8 cellular contexts compared by ENCODE assay signal in genomic region chr10:124092270-124093075, GRCh38. TPM values are rescaled to one million over a fixed set of nuclear protein-coding genes. Genes with fewer than 3 reads are reported as not detected.
A peak's percentile ranks its signal among the peaks of the same experiment; 100 is the strongest.
DNase-seq lines count a peak whose midpoint lies in the region; ATAC-seq and TF ChIP-seq lines count a peak whose summit lies in the region.

No MANE protein-coding gene starts in this region.

- 1% methylated on average over 30 to 93 of the region's 93 CpGs for WGBS in spleen, 5 donors

- H3K9me3 ChIP-seq in spleen, result peaks cover 0 to 5% (median 0%) of the 10 kb centered on the region in 8 donors

- BruUV-seq in MCF 10A (replicated peaks; lab: Mats Ljungman, UMichigan), result no TSS peak

- H3K36me3 Mint-ChIP-seq in MCF 10A (ENCODE audit: insufficient read depth, unreplicated experiment), result peaks cover 6% of the 10 kb centered on the region

- intact Hi-C loops in MCF 10A (cut with micrococcal nuclease) (loop anchor here (1.0 to 5.0 kb wide), 4 partner anchors 40 to 286 kb away; no protein-coding TSS in a partner anchor), spleen (cut with DNase I; ENCODE audit: low total_unique reads) (loop anchor here (5.0 kb wide), 1 partner anchor 295 kb away; no protein-coding TSS in a partner anchor)

- DNase-seq in stimulated activated CD4-positive, alpha-beta T cell treated with anti-CD3 and anti-CD28 coated beads, Interleukin-15, amount 100 ng/mL, for 24 hours, result peak; percentile 62
- DNase-seq in stimulated activated CD4-positive, alpha-beta T cell treated with anti-CD3 and anti-CD28 coated beads, Interleukin-12 subunit alpha, Interleukin-12 subunit beta, amount 100 ng/mL, for 4 hours, result no peak
- DNase-seq in NCI-H1092 (lab: John Stamatoyannopoulos, UW) (peak; percentile 47), MCF 10A (ENCODE audit: unreplicated experiment) (peak; percentile 65), islet precursor cell (peak; percentile 71), spleen (peak; percentile 96), putamen (ENCODE audit: low spot score) (no peak)

- peak in 2 of 3 donors; percentile 34 to 50 for TF ChIP-seq POLR2A in spleen (IDR thresholded peaks at IDR 0.05)

- H3K4me3 Mint-ChIP-seq in MCF 10A (ENCODE audit: unreplicated experiment), result peak overlapping the region; percentile 79

- POLR2A ChIA-PET in MCF 10A (lab: Yijun Ruan, JAX), result interaction anchor here (0.7 to 6.6 kb wide), 15 partner anchors 12 to 328 kb away, joined by 3 to 96 read pairs (median 4); no protein-coding TSS in a partner anchor

- H3K9me3 Mint-ChIP-seq in MCF 10A (ENCODE audit: unreplicated experiment), result no peaks in the 10 kb centered on the region

- H3K27me3 Mint-ChIP-seq in MCF 10A (ENCODE audit: insufficient read depth, unreplicated experiment), result no peaks in the 10 kb centered on the region

- CTCF ChIA-PET in MCF 10A (lab: Yijun Ruan, JAX), result interaction anchor here (0.6 to 9.0 kb wide), 7 partner anchors 11 to 583 kb away, joined by 3 to 62 read pairs (median 3); no protein-coding TSS in a partner anchor

- H3K27me3 ChIP-seq in spleen (replicated peaks in 1 of 7), result peaks cover 0 to 43% (median 4%) of the 10 kb centered on the region in 7 donors

- peaks cover 25% of the 10 kb centered on the region for H3K4me1 Mint-ChIP-seq in MCF 10A (ENCODE audit: insufficient read depth, unreplicated experiment)

- H3K4me3 ChIP-seq in spleen, result peak overlapping the region; percentile 35 to 87 (median 62)

- peak overlapping the region; percentile 82 to 99 (median 95) for H3K27ac ChIP-seq in spleen

- peak overlapping the region; percentile 35 for H3K27ac Mint-ChIP-seq in MCF 10A (ENCODE audit: low read depth, unreplicated experiment)

- peaks cover 0 to 8% (median 0%) of the 10 kb centered on the region in 6 donors for H3K36me3 ChIP-seq in spleen

- peaks cover 11 to 80% (median 54%) of the 10 kb centered on the region in 6 donors for H3K4me1 ChIP-seq in spleen

- no peak for ATAC-seq in HG02870 (IDR thresholded peaks at IDR 0.05; ENCODE audit: unreplicated experiment)

- TF ChIP-seq CTCF in MCF 10A (IDR thresholded peaks at IDR 0.05; ENCODE audit: unreplicated experiment) (no peak), spleen (IDR thresholded peaks at IDR 0.05 in 8 of 11, conservative IDR thresholded peaks at IDR 0.05 in 3 of 11) (peak in 5 of 11 experiments; percentile 5 to 29 (median 16))

RNA-seq across cellular contexts. Expression of gene CHST15, which starts 0.9 kb away (rescaled TPM):
- total RNA-seq in MCF 10A (2022) (32.8 and 38.8 TPM in 2 replicates), spleen (100 to 1,000 TPM in 6 of 7 donors, 10 to 100 TPM in 1; 78.3 to 133 (median 107) TPM)
- 10 to 100 TPM in 1 of 3 donors, 1 to 10 TPM in 2; 6.1 to 10.6 (median 6.3) TPM for polyA plus RNA-seq in spleen

Comparison
In these comparisons a context has a peak if more than half of its experiments do, and no peak if none do; other contexts are left out.
1. DNase-seq: peak in stimulated activated CD4-positive, alpha-beta T cell treated with anti-CD3 and anti-CD28 coated beads, Interleukin-15, amount 100 ng/mL, for 24 hours (single experiment), NCI-H1092 (single experiment), MCF 10A (single experiment), islet precursor cell (single experiment) and spleen (single experiment); none in stimulated activated CD4-positive, alpha-beta T cell treated with anti-CD3 and anti-CD28 coated beads, Interleukin-12 subunit alpha, Interleukin-12 subunit beta, amount 100 ng/mL, for 4 hours (single experiment) and putamen (single experiment).